Comparison of ENCODE assay signal across 10 cellular contexts in the genomic region with DNA sequence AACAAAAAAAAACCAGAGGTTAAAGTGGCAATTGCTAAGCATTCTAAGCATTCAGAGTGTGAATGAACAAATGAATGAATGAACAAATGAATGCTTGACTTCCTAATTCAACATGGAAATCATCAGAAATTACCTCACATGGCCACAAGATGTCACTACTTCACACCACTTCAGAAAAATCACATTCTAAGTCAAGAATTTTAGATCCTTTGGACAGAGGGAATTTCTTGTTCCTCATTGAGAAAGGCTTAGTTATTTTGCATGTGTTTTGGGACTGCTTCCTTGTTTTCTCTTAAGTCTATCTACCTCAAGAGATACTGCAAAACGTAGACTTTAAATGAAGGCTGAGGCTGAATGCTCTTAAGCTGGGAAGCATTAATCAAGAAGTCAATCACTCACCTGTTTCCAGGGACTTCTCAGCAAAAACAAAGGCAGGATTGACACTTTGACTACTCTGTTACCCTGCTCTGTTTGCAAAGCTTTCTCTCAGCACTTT.
DNase-seq lines count a peak whose midpoint lies in the region; ATAC-seq, FAIRE-seq and TF ChIP-seq lines count a peak whose summit lies in the region.
"Had no signal": no experiment of that assay in that cellular context is flagged by ENCODE, and none has a peak within 500 bp of the region (broad histone marks: within the 10 kb centered on the region; RNA-seq: fewer than 3 reads in every experiment).

No MANE protein-coding gene starts in this region.

- WGBS in pancreas, 2 donors, result 0 to 9% methylated on average over 1 of the region's 1 CpG

- in situ Hi-C loops in SK-MEL-5 (cut with HindIII; ENCODE audit: low pct_unique_long_range_greater_than_20kb, low sequenced_read_pairs), result no loop called here

- DNase-seq in CD14-positive monocyte (ENCODE audit: low spot score) (no peak), MM.1S (peak; percentile 23), SK-MEL-5 (ENCODE audit: low read depth, low spot score) (peak; percentile 84), fibroblast of peridontal ligament (ENCODE audit: extremely low read depth) (peak; percentile 79), pancreas (no peak), posterior vena cava (ENCODE audit: low spot score) (no peak)
- no peak for DNase-seq in activated T-cell treated with anti-CD3 and anti-CD28 coated beads, Interleukin-2, amount 50 U/mL, for 24 hours

- peak; percentile 81 for TF ChIP-seq CTCF in CD14-positive monocyte (IDR thresholded peaks at IDR 0.05)
- TF ChIP-seq CTCF in MM.1S (IDR thresholded peaks at IDR 0.05; ENCODE audit: low read length), result peak; percentile 62
- TF ChIP-seq CTCF in pancreas (IDR thresholded peaks at IDR 0.05), result peak; percentile 40 to 61 (median 54)

- no peaks in the 10 kb centered on the region for H3K4me1 ChIP-seq in MM.1S (ENCODE audit: low read length)
- H3K4me1 ChIP-seq in pancreas, result no peaks in the 10 kb centered on the region

- no peak overlapping the region for H3K9ac ChIP-seq in MM.1S (ENCODE audit: low read length)

- peaks cover 0 to 6% of the 10 kb centered on the region in 2 donors for H3K36me3 Mint-ChIP-seq in CD14-positive monocyte
- no peaks in the 10 kb centered on the region for H3K36me3 Mint-ChIP-seq in activated T-cell treated with anti-CD3 and anti-CD28 coated beads, Interleukin-2, amount 50 U/mL, for 24 hours (ENCODE audit: low read depth)
- H3K36me3 Mint-ChIP-seq: IgD-negative memory B cell had no signal

- peak; percentile 75 for FAIRE-seq in pancreas (lab: Jason Lieb, UNC)

- no peaks in the 10 kb centered on the region for H3K9me3 ChIP-seq in MM.1S (replicated peaks; ENCODE audit: insufficient read depth, low read length)
- H3K9me3 ChIP-seq in pancreas, result no peaks in the 10 kb centered on the region
- H3K9me3 ChIP-seq: neutrophil had no signal

- H3K27ac Mint-ChIP-seq in CD14-positive monocyte, result no peak overlapping the region
- H3K27ac Mint-ChIP-seq in activated T-cell treated with anti-CD3 and anti-CD28 coated beads, Interleukin-2, amount 50 U/mL, for 24 hours, result no peak overlapping the region
- H3K27ac Mint-ChIP-seq: IgD-negative memory B cell had no signal

- H3K4me2 ChIP-seq in MM.1S (ENCODE audit: low read depth, low read length), result no peak overlapping the region

- H3K4me3 ChIP-seq in MM.1S (ENCODE audit: low read length) (no peak overlapping the region), pancreas (no peak overlapping the region)

- ATAC-seq in GM18858 (IDR thresholded peaks at IDR 0.05; ENCODE audit: unreplicated experiment), result peak; percentile 58
- peak in 3 of 4 donors; percentile 63 to 71 (median 71) for ATAC-seq in pancreas

- H3K9me2 ChIP-seq in MM.1S (replicated peaks; ENCODE audit: insufficient read depth, low read length), result no peaks in the 10 kb centered on the region

- peaks cover 0 to 2% (median 0%) of the 10 kb centered on the region in 7 donors for H3K9me3 Mint-ChIP-seq in CD14-positive monocyte
- H3K9me3 Mint-ChIP-seq in activated T-cell treated with anti-CD3 and anti-CD28 coated beads, Interleukin-2, amount 50 U/mL, for 24 hours, result no peaks in the 10 kb centered on the region

- H3K4me3 Mint-ChIP-seq in CD14-positive monocyte, result no peak overlapping the region
- H3K4me3 Mint-ChIP-seq in activated T-cell treated with anti-CD3 and anti-CD28 coated beads, Interleukin-2, amount 50 U/mL, for 24 hours, result no peak overlapping the region
- H3K4me3 Mint-ChIP-seq: IgD-negative memory B cell had no signal

- intact Hi-C loops in CD14-positive monocyte (cut with micrococcal nuclease) (loop anchor here in 1 of 2 donors (10.0 kb wide), 1 partner anchor 433 kb away; no protein-coding TSS in a partner anchor), pancreas (cut with DNase I) (loop anchor here in 2 of 3 donors (10.0 kb wide), 2 partner anchors 423 to 433 kb away; no protein-coding TSS in a partner anchor), posterior vena cava (cut with DNase I) (no loop called here)

- no peaks in the 10 kb centered on the region for H3K79me2 ChIP-seq in MM.1S (ENCODE audit: low read length)

- H2AFZ ChIP-seq in MM.1S (ENCODE audit: low read length), result no peak overlapping the region

- peaks cover 0 to 2% (median 0%) of the 10 kb centered on the region in 3 donors for H3K27me3 Mint-ChIP-seq in CD14-positive monocyte (ENCODE audit: low read depth in 3 of 3)
- H3K27me3 Mint-ChIP-seq in activated T-cell treated with anti-CD3 and anti-CD28 coated beads, Interleukin-2, amount 50 U/mL, for 24 hours, result no peaks in the 10 kb centered on the region
- H3K27me3 Mint-ChIP-seq: IgD-negative memory B cell had no signal

- H3K36me3 ChIP-seq in MM.1S (replicated peaks; ENCODE audit: insufficient read depth, low read length) (no peaks in the 10 kb centered on the region), pancreas (no peaks in the 10 kb centered on the region)
- H3K36me3 ChIP-seq: neutrophil had no signal

- H3F3A ChIP-seq in MM.1S (ENCODE audit: insufficient read depth, low read length), result peaks cover 6% of the 10 kb centered on the region; the same call in 1 of the 2 replicates

- peaks cover 4% of the 10 kb centered on the region for H3K4me1 Mint-ChIP-seq in CD14-positive monocyte
- no peaks in the 10 kb centered on the region for H3K4me1 Mint-ChIP-seq in activated T-cell treated with anti-CD3 and anti-CD28 coated beads, Interleukin-2, amount 50 U/mL, for 24 hours (ENCODE audit: low read depth)
- H3K4me1 Mint-ChIP-seq: IgD-negative memory B cell had no signal

- H4K20me1 ChIP-seq in MM.1S (ENCODE audit: insufficient read depth, low read length), result 0 out of 2 replicates have a peak, but pooled peaks cover 4% of the 10 kb centered on the region

- H3K27me3 ChIP-seq in MM.1S (replicated peaks; ENCODE audit: insufficient read depth, low read length), result no peaks in the 10 kb centered on the region
- no peaks in the 10 kb centered on the region for H3K27me3 ChIP-seq in pancreas
- H3K27me3 ChIP-seq: neutrophil had no signal

- no peak overlapping the region for H3K27ac ChIP-seq in MM.1S (ENCODE audit: low read length)
- no peak overlapping the region for H3K27ac ChIP-seq in pancreas
- H3K27ac ChIP-seq: neutrophil had no signal

Comparison
In these comparisons a context has a peak if more than half of its experiments do, and no peak if none do; other contexts are left out.
1. DNase-seq: peak in MM.1S (single experiment), SK-MEL-5 (single experiment) and fibroblast of peridontal ligament (single experiment); none in CD14-positive monocyte (single experiment), pancreas (0 of 6), activated T-cell treated with anti-CD3 and anti-CD28 coated beads, Interleukin-2, amount 50 U/mL, for 24 hours (single experiment) and posterior vena cava (single experiment).
2. intact Hi-C loops: an anchor here in pancreas (10.0 kb wide); none called in posterior vena cava.
3. Peak in every context shown above with its lines, with median percentiles within 50 percentile points of each other: CTCF ChIP-seq.